Comparison of ENCODE assay signal across 16 cellular contexts in the genomic region with DNA sequence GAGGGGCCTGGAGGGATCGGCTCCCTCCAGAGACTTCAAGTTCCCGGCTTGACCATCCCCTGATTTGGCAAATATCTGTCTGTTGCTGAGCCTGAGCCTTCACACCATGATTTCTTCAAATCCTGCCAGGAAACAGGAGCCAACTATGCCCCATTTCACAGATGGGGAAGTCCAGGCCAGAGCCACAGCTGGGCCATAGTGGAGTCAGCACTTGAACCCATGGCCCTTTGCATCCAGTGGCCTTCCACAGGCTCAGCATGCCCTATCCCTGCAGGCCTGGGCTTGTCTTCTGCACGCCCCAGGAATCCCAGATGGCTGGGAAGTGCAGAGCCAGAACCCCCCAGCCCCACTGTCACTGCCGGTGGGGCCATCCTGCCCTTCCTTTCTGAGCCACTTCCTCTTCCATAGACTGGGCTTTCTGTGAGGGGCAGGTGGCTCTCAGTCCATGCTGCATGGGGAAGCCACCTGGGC. TPM values are rescaled to one million over a fixed set of nuclear protein-coding genes. Genes with fewer than 3 reads are reported as not detected.
DNase-seq lines count a peak whose midpoint lies in the region; ATAC-seq and TF ChIP-seq lines count a peak whose summit lies in the region.
"Had no signal": no experiment of that assay in that cellular context is flagged by ENCODE, and none has a peak within 500 bp of the region (broad histone marks: within the 10 kb centered on the region; RNA-seq: fewer than 3 reads in every experiment).

No MANE protein-coding gene starts in this region.

- peak; percentile 22 for DNase-seq in activated effector memory CD4-positive, alpha-beta T cell treated with anti-CD3 and anti-CD28 coated beads, Interleukin-2, amount 50 U/mL, for 16 hours
- DNase-seq in activated effector memory CD4-positive, alpha-beta T cell treated with Interleukin-2 at 50 U/mL for 16 hours: no peak
- DNase-seq in RWPE2 (ENCODE audit: low spot score): peak; percentile 41
- DNase-seq in left lobe of liver (ENCODE audit: low spot score): peak; percentile 31
- DNase-seq in spleen: peak; percentile 48
- no peak for DNase-seq in stimulated activated CD4-positive, alpha-beta T cell treated with anti-CD3 and anti-CD28 coated beads, Interleukin-4, amount 100 ng/mL, for 24 hours
- no peak for DNase-seq in stimulated activated CD4-positive, alpha-beta T cell treated with anti-CD3 and anti-CD28 coated beads, Interleukin-4, amount 100 ng/mL, for 4 hours
- DNase-seq: activated CD4-positive, alpha-beta T cell treated with anti-CD3 and anti-CD28 coated beads for 4 hours; mucosa of descending colon; NCI-H1417 treated with DMSO at 0.1 percent for 48 hours; NCI-H526 had no signal

- WGBS in spleen, 5 donors: 57 to 69% (median 66%) methylated on average over 4 of the region's 4 CpGs

- TF ChIP-seq CTCF in RWPE2 (IDR thresholded peaks at IDR 0.05; ENCODE audit: poor library complexity, severe bottlenecking): no peak
- TF ChIP-seq CTCF in spleen (IDR thresholded peaks at IDR 0.05 in 8 of 11, conservative IDR thresholded peaks at IDR 0.05 in 3 of 11): no peak

- intact Hi-C loops in spleen (cut with DNase I; ENCODE audit: low total_unique reads): no loop called here

- H3K4me1 ChIP-seq in RWPE2 (ENCODE audit: insufficient read depth, poor library complexity, severe bottlenecking): no peaks in the 10 kb centered on the region
- peaks cover 0 to 43% (median 14%) of the 10 kb centered on the region in 6 donors for H3K4me1 ChIP-seq in spleen

- H3K27me3 ChIP-seq in RWPE2 (ENCODE audit: insufficient read depth, poor library complexity, severe bottlenecking) (no peaks in the 10 kb centered on the region), spleen (replicated peaks in 1 of 7) (peaks cover 0 to 87% (median 21%) of the 10 kb centered on the region in 7 donors)

- H3K36me3 ChIP-seq in RWPE2 (ENCODE audit: low read depth) (no peaks in the 10 kb centered on the region), spleen (no peaks in the 10 kb centered on the region)

- no peaks in the 10 kb centered on the region for H3K9me3 ChIP-seq in RWPE2 (ENCODE audit: severe bottlenecking)
- no peaks in the 10 kb centered on the region for H3K9me3 ChIP-seq in spleen
- H3K9me3 ChIP-seq: mucosa of descending colon had no signal

- H3K4me3 ChIP-seq in RWPE2 (ENCODE audit: severe bottlenecking) (no peak overlapping the region), spleen (no peak overlapping the region)
- H3K4me3 ChIP-seq: mucosa of descending colon had no signal

- no peak overlapping the region for H3K27ac ChIP-seq in RWPE2 (ENCODE audit: poor library complexity, severe bottlenecking)
- H3K27ac ChIP-seq in spleen: no peak overlapping the region

- no peak for TF ChIP-seq POLR2A in spleen (IDR thresholded peaks at IDR 0.05)

- ATAC-seq in RWPE2 (ENCODE audit: low read depth) (no peak), left lobe of liver (no peak), GM21423 (IDR thresholded peaks at IDR 0.05; ENCODE audit: unreplicated experiment) (no peak)
- ATAC-seq: mucosa of descending colon; right cardiac atrium; Right ventricle myocardium inferior; stimulated activated effector memory CD8-positive, alpha-beta T cell treated with anti-CD3 and anti-CD28 coated beads, Interleukin-12 subunit alpha, Interleukin-12 subunit beta, amount 100 ng/mL, for 72 hours had no signal

RNA-seq across cellular contexts. Expression of a gene that starts 44.9 kb away (rescaled TPM):
- 1.5 TPM for total RNA-seq in left lobe of liver
- under 1 TPM; 0.16 to 0.85 (median 0.40) TPM for total RNA-seq in spleen
- under 1 TPM; 0.11 to 0.38 (median 0.13) TPM for polyA plus RNA-seq in spleen
- polyA plus RNA-seq: CD14-positive monocyte had no signal

Comparison
In these comparisons a context has a peak if more than half of its experiments do, and no peak if none do; other contexts are left out.
1. DNase-seq: peak in activated effector memory CD4-positive, alpha-beta T cell treated with anti-CD3 and anti-CD28 coated beads, Interleukin-2, amount 50 U/mL, for 16 hours (single experiment), RWPE2 (single experiment), left lobe of liver (single experiment) and spleen (single experiment); none in activated effector memory CD4-positive, alpha-beta T cell treated with Interleukin-2 at 50 U/mL for 16 hours (single experiment), stimulated activated CD4-positive, alpha-beta T cell treated with anti-CD3 and anti-CD28 coated beads, Interleukin-4, amount 100 ng/mL, for 24 hours (single experiment) and stimulated activated CD4-positive, alpha-beta T cell treated with anti-CD3 and anti-CD28 coated beads, Interleukin-4, amount 100 ng/mL, for 4 hours (0 of 2).